Comparison of ENCODE assay signal across 2 cellular contexts in the genomic region with DNA sequence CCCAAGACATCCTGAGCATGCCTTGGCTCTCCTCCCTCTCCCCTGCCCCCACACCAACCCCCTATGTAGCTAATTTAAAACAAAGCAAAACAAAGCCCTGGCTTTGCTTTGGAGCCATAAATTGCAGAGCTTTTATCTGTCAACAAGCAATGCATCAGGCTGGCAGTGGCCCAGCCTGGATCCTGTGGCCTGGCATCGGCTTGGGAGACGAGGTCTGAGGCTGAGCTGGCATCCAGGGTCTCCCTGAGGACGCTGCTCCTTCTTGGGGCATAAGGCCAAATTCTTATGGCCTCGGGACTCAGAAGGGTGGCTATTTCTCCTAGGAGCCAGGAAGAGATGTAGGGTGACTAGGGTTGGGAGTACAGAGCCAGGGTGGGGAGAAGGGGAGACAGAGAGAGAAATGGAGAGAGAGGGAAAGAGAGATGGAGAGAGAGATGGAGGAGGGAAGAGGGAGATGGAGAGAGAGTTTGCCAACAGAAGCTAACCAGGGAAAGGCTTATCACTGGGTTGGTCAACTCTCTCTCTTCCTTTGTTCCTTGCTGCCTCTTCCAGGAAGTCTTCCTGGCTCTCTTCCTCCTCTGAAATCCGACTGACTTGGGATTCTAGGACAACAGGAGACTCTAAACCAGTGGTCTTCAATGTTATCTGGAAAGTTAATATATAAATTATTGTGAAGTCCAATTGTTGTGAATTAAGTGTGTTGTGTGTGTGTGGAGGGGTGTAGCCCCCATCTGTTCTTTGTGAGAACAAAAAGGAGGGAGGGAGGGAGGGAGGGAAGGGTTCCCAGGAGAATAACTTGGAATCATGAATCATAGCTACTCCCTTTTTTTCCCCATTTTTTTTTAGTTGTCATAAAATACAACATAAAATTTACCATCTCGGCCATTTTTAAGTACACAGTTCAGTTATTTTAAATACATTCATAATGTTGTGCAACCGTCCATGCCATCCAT.
TF ChIP-seq lines count a peak whose summit lies in the region.

No MANE protein-coding gene starts in this region.

TF ChIP-seq in IMR-90, 13 proteins besides CTCF, POLR2A, EP300 and RAD21:
- TF ChIP-seq MXI1 (IDR thresholded peaks at IDR 0.05; ENCODE audit: borderline replicate concordance, low read depth, low read length) = no peak
- TF ChIP-seq RCOR1 (IDR thresholded peaks at IDR 0.05; ENCODE audit: insufficient replicate concordance, low read length) = no peak
- TF ChIP-seq MAFK (IDR thresholded peaks at IDR 0.05; ENCODE audit: low read depth, low read length) = no peak
TF ChIP-seq in IMR-90: peak in this region for 0.

TF ChIP-seq in WTC11, 78 proteins besides CTCF, POLR2A, EP300 and RAD21:
- TF ChIP-seq ARID4B (CRISPR knock-in tag; IDR thresholded peaks at IDR 0.05; ENCODE audit: borderline replicate concordance) (no peak), ZNF263 (CRISPR knock-in tag; IDR thresholded peaks at IDR 0.05; ENCODE audit: low read depth) (no peak), ZNF232 (CRISPR knock-in tag; IDR thresholded peaks at IDR 0.05) (no peak), TP53 (CRISPR knock-in tag; IDR thresholded peaks at IDR 0.05) (no peak), ZNF317 (CRISPR knock-in tag; IDR thresholded peaks at IDR 0.05; ENCODE audit: borderline replicate concordance, low read depth) (no peak)
